Comparison of ENCODE assay signal across 22 cellular contexts in the genomic region with DNA sequence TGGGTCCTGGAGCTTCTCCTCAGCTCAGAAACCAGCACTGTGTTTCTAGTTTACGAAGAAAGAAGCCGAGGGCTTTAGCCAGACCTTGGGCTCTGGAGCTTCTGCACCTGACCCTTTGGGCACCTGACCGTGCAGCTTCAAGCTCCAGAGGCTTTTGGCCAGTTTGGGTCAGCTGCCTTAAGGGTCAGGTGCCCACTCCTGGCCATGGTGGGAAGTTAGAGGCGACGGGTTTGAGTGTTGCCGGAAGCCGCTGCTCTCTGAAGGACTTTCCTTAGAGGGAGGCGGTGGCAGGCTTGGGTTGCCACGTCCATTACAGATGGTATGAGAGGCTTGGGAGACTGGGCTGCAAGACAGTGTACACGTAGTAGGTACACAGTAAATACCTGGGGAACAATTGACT. TPM values are rescaled to one million over a fixed set of nuclear protein-coding genes. Genes with fewer than 3 reads are reported as not detected.
A peak's percentile ranks its signal among the peaks of the same experiment; 100 is the strongest.
DNase-seq lines count a peak whose midpoint lies in the region; ATAC-seq and TF ChIP-seq lines count a peak whose summit lies in the region.
"Had no signal": no experiment of that assay in that cellular context is flagged by ENCODE, and none has a peak within 500 bp of the region (broad histone marks: within the 10 kb centered on the region; RNA-seq: fewer than 3 reads in every experiment).

No MANE protein-coding gene starts in this region.

- CTCF ChIA-PET in activated CD4-positive, alpha-beta T cell treated with anti-CD3 and anti-CD28 coated beads for 36 hours (lab: Charles Lee), result interaction anchor here (0.5 to 0.8 kb wide), 3 partner anchors 82 to 656 kb away, joined by 3 to 4 read pairs (median 3); no protein-coding TSS in a partner anchor
- CTCF ChIA-PET in CD4-positive, alpha-beta memory T cell (lab: Charles Lee; ENCODE audit: partially characterized antibody), result no interaction called here

- no peak for ATAC-seq in activated CD4-positive, alpha-beta T cell treated with anti-CD3 and anti-CD28 coated beads for 36 hours
- no peak for ATAC-seq in stimulated activated naive CD8-positive, alpha-beta T cell treated with anti-CD3 and anti-CD28 coated beads, Interleukin-15, amount 100 ng/mL, for 72 hours
- ATAC-seq in stimulated activated effector memory CD8-positive, alpha-beta T cell treated with anti-CD3 and anti-CD28 coated beads, Interleukin-12 subunit alpha, Interleukin-12 subunit beta, amount 100 ng/mL, for 72 hours, result no peak
- ATAC-seq: CD8-positive, alpha-beta T cell; GM12878 had no signal

- no peak overlapping the region for H3K4me3 Mint-ChIP-seq in activated CD4-positive, alpha-beta T cell treated with anti-CD3 and anti-CD28 coated beads for 36 hours
- H3K4me3 Mint-ChIP-seq in stimulated activated naive CD8-positive, alpha-beta T cell treated with anti-CD3 and anti-CD28 coated beads, Interleukin-15, Interleukin-2, amounts not matched to agents 100 ng/mL and 50 ng/mL, for 24 hours, result no peak overlapping the region
- no peak overlapping the region for H3K4me3 Mint-ChIP-seq in stimulated activated naive CD8-positive, alpha-beta T cell treated with anti-CD3 and anti-CD28 coated beads, Interleukin-15, amount 100 ng/mL, for 72 hours
- no peak overlapping the region for H3K4me3 Mint-ChIP-seq in nephron progenitor cell
- no peak overlapping the region for H3K4me3 Mint-ChIP-seq in stimulated activated effector memory CD8-positive, alpha-beta T cell treated with anti-CD3 and anti-CD28 coated beads, Interleukin-12 subunit alpha, Interleukin-12 subunit beta, amount 100 ng/mL, for 72 hours
- H3K4me3 Mint-ChIP-seq in CD4-positive, alpha-beta memory T cell, result no peak overlapping the region
- H3K4me3 Mint-ChIP-seq: CD8-positive, alpha-beta T cell had no signal

- peaks cover 35% of the 10 kb centered on the region for H3K36me3 ChIP-seq in CD4-positive, alpha-beta memory T cell (ENCODE audit: insufficient read depth, low read length)

- peaks cover 27% of the 10 kb centered on the region for H3K36me3 Mint-ChIP-seq in activated CD4-positive, alpha-beta T cell treated with anti-CD3 and anti-CD28 coated beads for 36 hours (ENCODE audit: low read depth)
- H3K36me3 Mint-ChIP-seq in stimulated activated naive CD8-positive, alpha-beta T cell treated with anti-CD3 and anti-CD28 coated beads, Interleukin-15, Interleukin-2, amounts not matched to agents 100 ng/mL and 50 ng/mL, for 24 hours (ENCODE audit: low read depth), result peaks cover 47% of the 10 kb centered on the region
- H3K36me3 Mint-ChIP-seq in nephron progenitor cell (ENCODE audit: low read depth), result no peaks in the 10 kb centered on the region
- H3K36me3 Mint-ChIP-seq in stimulated activated effector memory CD8-positive, alpha-beta T cell treated with anti-CD3 and anti-CD28 coated beads, Interleukin-12 subunit alpha, Interleukin-12 subunit beta, amount 100 ng/mL, for 72 hours, result peaks cover 95% of the 10 kb centered on the region
- peaks cover 17 to 60% of the 10 kb centered on the region in 2 donors for H3K36me3 Mint-ChIP-seq in CD4-positive, alpha-beta memory T cell

- H3K27ac ChIP-seq in CD4-positive, alpha-beta memory T cell (ENCODE audit: low read depth, low read length), result no peak overlapping the region
- H3K27ac ChIP-seq: 22Rv1, Peyer's patch had no signal

- H3K27me3 ChIP-seq in CD4-positive, alpha-beta memory T cell (ENCODE audit: insufficient read depth, low read length), result no peaks in the 10 kb centered on the region
- H3K27me3 ChIP-seq: BLaER1 treated with 17β-estradiol and CSF1 and Interleukin-3, amounts not matched to agents 10 nM and 100 nM; Peyer's patch had no signal

- H3K4me3 ChIP-seq in CD4-positive, alpha-beta memory T cell (ENCODE audit: low read length in 2 of 2), result no peak overlapping the region
- H3K4me3 ChIP-seq: BLaER1 treated with 17β-estradiol and CSF1 and Interleukin-3, amounts not matched to agents 10 nM and 100 nM; GM12878; Peyer's patch had no signal

- no peaks in the 10 kb centered on the region for H3K9me3 Mint-ChIP-seq in activated CD4-positive, alpha-beta T cell treated with anti-CD3 and anti-CD28 coated beads for 36 hours (ENCODE audit: low read depth)
- no peaks in the 10 kb centered on the region for H3K9me3 Mint-ChIP-seq in stimulated activated naive CD8-positive, alpha-beta T cell treated with anti-CD3 and anti-CD28 coated beads, Interleukin-15, Interleukin-2, amounts not matched to agents 100 ng/mL and 50 ng/mL, for 24 hours
- no peaks in the 10 kb centered on the region for H3K9me3 Mint-ChIP-seq in stimulated activated naive CD8-positive, alpha-beta T cell treated with anti-CD3 and anti-CD28 coated beads, Interleukin-15, amount 100 ng/mL, for 72 hours
- no peaks in the 10 kb centered on the region for H3K9me3 Mint-ChIP-seq in nephron progenitor cell
- H3K9me3 Mint-ChIP-seq in stimulated activated effector memory CD8-positive, alpha-beta T cell treated with anti-CD3 and anti-CD28 coated beads, Interleukin-12 subunit alpha, Interleukin-12 subunit beta, amount 100 ng/mL, for 72 hours, result no peaks in the 10 kb centered on the region
- peaks cover 0 to 2% (median 0%) of the 10 kb centered on the region in 8 donors for H3K9me3 Mint-ChIP-seq in CD4-positive, alpha-beta memory T cell
- H3K9me3 Mint-ChIP-seq: CD8-positive, alpha-beta T cell had no signal

- intact Hi-C loops in activated CD4-positive, alpha-beta T cell treated with anti-CD3 and anti-CD28 coated beads for 36 hours (cut with DNase I, micrococcal nuclease), result no loop called here
- intact Hi-C loops in CD4-positive, alpha-beta memory T cell (cut with micrococcal nuclease), result no loop called here

- H3K27ac Mint-ChIP-seq in activated CD4-positive, alpha-beta T cell treated with anti-CD3 and anti-CD28 coated beads for 36 hours, result peak overlapping the region; percentile 47
- peak overlapping the region; percentile 63 for H3K27ac Mint-ChIP-seq in stimulated activated naive CD8-positive, alpha-beta T cell treated with anti-CD3 and anti-CD28 coated beads, Interleukin-15, Interleukin-2, amounts not matched to agents 100 ng/mL and 50 ng/mL, for 24 hours
- peak overlapping the region in 1 of 2 donors; percentile 91 for H3K27ac Mint-ChIP-seq in stimulated activated naive CD8-positive, alpha-beta T cell treated with anti-CD3 and anti-CD28 coated beads, Interleukin-15, amount 100 ng/mL, for 72 hours
- peak overlapping the region; percentile 36 for H3K27ac Mint-ChIP-seq in nephron progenitor cell
- H3K27ac Mint-ChIP-seq in stimulated activated effector memory CD8-positive, alpha-beta T cell treated with anti-CD3 and anti-CD28 coated beads, Interleukin-12 subunit alpha, Interleukin-12 subunit beta, amount 100 ng/mL, for 72 hours, result peak overlapping the region; percentile 84
- H3K27ac Mint-ChIP-seq in CD4-positive, alpha-beta memory T cell, result peak overlapping the region in 3 of 7 donors; percentile 11 to 31 (median 29)
- H3K27ac Mint-ChIP-seq: CD8-positive, alpha-beta T cell had no signal

- no peaks in the 10 kb centered on the region for H3K27me3 Mint-ChIP-seq in activated CD4-positive, alpha-beta T cell treated with anti-CD3 and anti-CD28 coated beads for 36 hours
- no peaks in the 10 kb centered on the region for H3K27me3 Mint-ChIP-seq in stimulated activated naive CD8-positive, alpha-beta T cell treated with anti-CD3 and anti-CD28 coated beads, Interleukin-15, Interleukin-2, amounts not matched to agents 100 ng/mL and 50 ng/mL, for 24 hours
- no peaks in the 10 kb centered on the region for H3K27me3 Mint-ChIP-seq in stimulated activated naive CD8-positive, alpha-beta T cell treated with anti-CD3 and anti-CD28 coated beads, Interleukin-15, amount 100 ng/mL, for 72 hours
- no peaks in the 10 kb centered on the region for H3K27me3 Mint-ChIP-seq in nephron progenitor cell (ENCODE audit: low read depth, poor library complexity)
- H3K27me3 Mint-ChIP-seq in CD4-positive, alpha-beta memory T cell, result no peaks in the 10 kb centered on the region

- H3K9me3 ChIP-seq in CD4-positive, alpha-beta memory T cell (ENCODE audit: control insufficient read depth in 1 of 2, low read length in 2 of 2), result no peaks in the 10 kb centered on the region
- H3K9me3 ChIP-seq: BLaER1 treated with 17β-estradiol and CSF1 and Interleukin-3, amounts not matched to agents 10 nM and 100 nM; Peyer's patch had no signal

- no peak for TF ChIP-seq CTCF in nephron progenitor cell (IDR thresholded peaks at IDR 0.05)

- POLR2A ChIA-PET in activated CD4-positive, alpha-beta T cell treated with anti-CD3 and anti-CD28 coated beads for 36 hours (lab: Charles Lee), result no interaction called here
- POLR2A ChIA-PET in CD4-positive, alpha-beta memory T cell (lab: Charles Lee; ENCODE audit: partially characterized antibody), result no interaction called here

- DNase-seq in activated CD4-positive, alpha-beta T cell treated with anti-CD3 and anti-CD28 coated beads for 36 hours, result no peak
- DNase-seq in activated CD4-positive, alpha-beta T cell treated with anti-CD3 and anti-CD28 coated beads for 1 hour, result no peak
- DNase-seq in stimulated activated naive CD8-positive, alpha-beta T cell treated with anti-CD3 and anti-CD28 coated beads, Interleukin-15, amount 100 ng/mL, for 72 hours, result no peak
- DNase-seq in nephron progenitor cell (no peak), globus pallidus (ENCODE audit: low spot score) (no peak)
- no peak for DNase-seq in stimulated activated effector memory CD8-positive, alpha-beta T cell treated with anti-CD3 and anti-CD28 coated beads, Interleukin-12 subunit alpha, Interleukin-12 subunit beta, amount 100 ng/mL, for 72 hours (ENCODE audit: low spot score in 2 of 2)
- DNase-seq in CD4-positive, alpha-beta memory T cell, result no peak
- DNase-seq: ACHN; CD8-positive, alpha-beta T cell; DND-41; H7; KG1; NCI-H1105; NCI-H2029 treated with DMSO at 0.1 percent for 48 hours; NCI-H2171; NCI-H345; NCI-H526 had no signal

- no peaks in the 10 kb centered on the region for H3K4me1 ChIP-seq in CD4-positive, alpha-beta memory T cell (ENCODE audit: insufficient read depth, low read length)

- H3K4me1 Mint-ChIP-seq in activated CD4-positive, alpha-beta T cell treated with anti-CD3 and anti-CD28 coated beads for 36 hours, result peaks cover 7% of the 10 kb centered on the region
- H3K4me1 Mint-ChIP-seq in stimulated activated naive CD8-positive, alpha-beta T cell treated with anti-CD3 and anti-CD28 coated beads, Interleukin-15, Interleukin-2, amounts not matched to agents 100 ng/mL and 50 ng/mL, for 24 hours (ENCODE audit: low read depth), result peaks cover 9% of the 10 kb centered on the region
- peaks cover 14% of the 10 kb centered on the region for H3K4me1 Mint-ChIP-seq in stimulated activated naive CD8-positive, alpha-beta T cell treated with anti-CD3 and anti-CD28 coated beads, Interleukin-15, amount 100 ng/mL, for 72 hours
- H3K4me1 Mint-ChIP-seq in nephron progenitor cell, result peaks cover 13% of the 10 kb centered on the region
- H3K4me1 Mint-ChIP-seq in stimulated activated effector memory CD8-positive, alpha-beta T cell treated with anti-CD3 and anti-CD28 coated beads, Interleukin-12 subunit alpha, Interleukin-12 subunit beta, amount 100 ng/mL, for 72 hours, result peaks cover 14% of the 10 kb centered on the region
- peaks cover 0 to 12% (median 4%) of the 10 kb centered on the region in 4 donors for H3K4me1 Mint-ChIP-seq in CD4-positive, alpha-beta memory T cell

RNA-seq across cellular contexts. Expression of gene PISD, which starts 52.3 kb away (rescaled TPM):
- 10 to 100 TPM; 30.3 to 37.9 TPM for total RNA-seq in activated CD4-positive, alpha-beta T cell treated with anti-CD3 and anti-CD28 coated beads for 36 hours
- 10 to 100 TPM; 34.3 to 35.4 TPM for total RNA-seq in CD4-positive, alpha-beta memory T cell
- polyA plus RNA-seq in CD4-positive, alpha-beta memory T cell, result 10 to 100 TPM; 16.7 to 27.3 TPM
